10 cellular contexts compared by ENCODE assay signal in genomic region chr6:105835373-105835772, GRCh38.
DNase-seq lines count a peak whose midpoint lies in the region; ATAC-seq and TF ChIP-seq lines count a peak whose summit lies in the region.
"Had no signal": no experiment of that assay in that cellular context is flagged by ENCODE, and none has a peak within 500 bp of the region (broad histone marks: within the 10 kb centered on the region; RNA-seq: fewer than 3 reads in every experiment).

No MANE protein-coding gene starts in this region.

- CTCF ChIA-PET in MCF 10A (lab: Yijun Ruan, JAX): interaction anchor here (0.6 to 1.5 kb wide), 4 partner anchors 17 to 329 kb away, joined by 4 to 7 read pairs (median 5); no protein-coding TSS in a partner anchor

- intact Hi-C loops in MCF 10A (cut with micrococcal nuclease) (no loop called here), breast epithelium (cut with DNase I; ENCODE audit: low total_unique reads) (no loop called here)

- no peaks in the 10 kb centered on the region for H3K9me3 Mint-ChIP-seq in MCF 10A (ENCODE audit: unreplicated experiment)
- H3K9me3 Mint-ChIP-seq: IgD-negative memory B cell had no signal

- peak; percentile 15 for TF ChIP-seq CTCF in MCF 10A (IDR thresholded peaks at IDR 0.05; ENCODE audit: unreplicated experiment)
- TF ChIP-seq CTCF in breast epithelium (IDR thresholded peaks at IDR 0.05): no peak
- peak in 4 of 5 experiments; percentile 16 to 34 (median 31) for TF ChIP-seq CTCF in tibial nerve (IDR thresholded peaks at IDR 0.05)

- H3K4me3 Mint-ChIP-seq in MCF 10A (ENCODE audit: unreplicated experiment): no peak overlapping the region

- ATAC-seq in esophagus mucosa: peak; percentile 38
- ATAC-seq in GM18858 (IDR thresholded peaks at IDR 0.05; ENCODE audit: unreplicated experiment): no peak
- no peak for ATAC-seq in HG03159 (IDR thresholded peaks at IDR 0.05; ENCODE audit: unreplicated experiment)

- TF ChIP-seq EP300 in tibial nerve (IDR thresholded peaks at IDR 0.05): no peak

- BruUV-seq in MCF 10A (replicated peaks; lab: Mats Ljungman, UMichigan): no TSS peak

- POLR2A ChIA-PET in MCF 10A (lab: Yijun Ruan, JAX): interaction anchor here (1.2 kb wide), 1 partner anchor 385 kb away, joined by 4 read pairs; no protein-coding TSS in a partner anchor

- no peak overlapping the region for H3K27ac ChIP-seq in breast epithelium
- H3K27ac ChIP-seq in tibial nerve: no peak overlapping the region

- H3K27me3 ChIP-seq in breast epithelium: no peaks in the 10 kb centered on the region
- H3K27me3 ChIP-seq in tibial nerve: no peaks in the 10 kb centered on the region

- H3K27ac Mint-ChIP-seq in MCF 10A (ENCODE audit: low read depth, unreplicated experiment): no peak overlapping the region
- H3K27ac Mint-ChIP-seq: IgD-negative memory B cell had no signal

- H3K9me3 ChIP-seq in breast epithelium: no peaks in the 10 kb centered on the region
- no peaks in the 10 kb centered on the region for H3K9me3 ChIP-seq in tibial nerve

- TF ChIP-seq POLR2A in breast epithelium (IDR thresholded peaks at IDR 0.05): no peak
- no peak for TF ChIP-seq POLR2A in tibial nerve (IDR thresholded peaks at IDR 0.05)

- H3K4me1 ChIP-seq in breast epithelium (no peaks in the 10 kb centered on the region), tibial nerve (peaks cover 0 to 12% (median 2%) of the 10 kb centered on the region in 4 donors)

- DNase-seq in MCF 10A (ENCODE audit: unreplicated experiment) (peak; percentile 56), breast epithelium (ENCODE audit: low spot score in 2 of 2) (no peak), NOMO-1 treated with DMSO at 0.1 percent for 48 hours (lab: John Stamatoyannopoulos, UW; ENCODE audit: unreplicated experiment) (peak; percentile 14), tibial nerve (ENCODE audit: low spot score in 2 of 2) (no peak), GOT3 (lab: John Stamatoyannopoulos, UW) (no peak)
- DNase-seq: GDM1 had no signal

- H3K36me3 ChIP-seq in breast epithelium (no peaks in the 10 kb centered on the region), tibial nerve (no peaks in the 10 kb centered on the region)

- no peak overlapping the region for H3K4me3 ChIP-seq in breast epithelium
- no peak overlapping the region for H3K4me3 ChIP-seq in tibial nerve

- WGBS in tibial nerve, 2 donors: 27 to 32% methylated on average over 6 of the region's 6 CpGs

- no peaks in the 10 kb centered on the region for H3K36me3 Mint-ChIP-seq in MCF 10A (ENCODE audit: insufficient read depth, unreplicated experiment)

- H3K4me1 Mint-ChIP-seq in MCF 10A (ENCODE audit: insufficient read depth, unreplicated experiment): peaks cover 19% of the 10 kb centered on the region

- H3K27me3 Mint-ChIP-seq in MCF 10A (ENCODE audit: insufficient read depth, unreplicated experiment): no peaks in the 10 kb centered on the region

Comparison
In these comparisons a context has a peak if more than half of its experiments do, and no peak if none do; other contexts are left out.
1. DNase-seq: peak in MCF 10A (single experiment) and NOMO-1 treated with DMSO at 0.1 percent for 48 hours (single experiment); none in breast epithelium (0 of 2), tibial nerve (0 of 2) and GOT3 (single experiment).
2. CTCF ChIP-seq: peak in MCF 10A (single experiment) and tibial nerve (4 of 5); none in breast epithelium (0 of 3).